In genomic region chr7:123771846-123772245, GRCh38 we compare ENCODE assay signal across 35 cellular contexts.
"Had no signal": no experiment of that assay in that cellular context is flagged by ENCODE, and none has a peak within 500 bp of the region (broad histone marks: within the 10 kb centered on the region; RNA-seq: fewer than 3 reads in every experiment).

No MANE protein-coding gene starts in this region.

- H3K27ac Mint-ChIP-seq: activated CD4-positive, alpha-beta memory T cell treated with anti-CD3 and anti-CD28 coated beads for 36 hours; activated CD4-positive, alpha-beta T cell treated with anti-CD3 and anti-CD28 coated beads for 36 hours; activated CD4-positive, alpha-beta T cell treated with anti-CD3 and anti-CD28 coated beads, Interleukin-2, amount 10 ng/mL, durations not matched to agents 24 days and 14 days; activated CD8-positive, alpha-beta memory T cell treated with anti-CD3 and anti-CD28 coated beads, Interleukin-2, amount 10 ng/mL, durations not matched to agents 7 days and 5 days; activated CD8-positive, alpha-beta T cell treated with anti-CD3 and anti-CD28 coated beads, Interleukin-2, amount 10 ng/mL, durations not matched to agents 7 days and 5 days; activated naive CD4-positive, alpha-beta T cell treated with anti-CD3 and anti-CD28 coated beads for 36 hours; activated naive CD4-positive, alpha-beta T cell treated with anti-CD3 and anti-CD28 coated beads, Interleukin-2, amount 50 U/mL, for 24 hours; activated naive CD8-positive, alpha-beta T cell treated with anti-CD3 and anti-CD28 coated beads for 36 hours; activated naive CD8-positive, alpha-beta T cell treated with anti-CD3 and anti-CD28 coated beads, Interleukin-2, amount 50 U/mL, for 24 hours; activated T-helper 1 cell treated with anti-CD3 and anti-CD28 coated beads, Interleukin-12 subunit alpha, Interleukin-12 subunit beta, Interleukin-2, Interleukin-4 antibody, amounts not matched to agents 30 ng/mL and 10 ng/mL and 1 ng/mL, durations not matched to agents 14 hours and 24 hours and 36 hours; activated T-helper 2 cell treated with anti-CD3 and anti-CD28 coated beads, Interferon-gamma antibody, Interleukin-2, Interleukin-4, amounts not matched to agents 10 μg/mL and 5 μg/mL and 100 μg/mL, durations not matched to agents 14 hours and 24 hours and 36 hours; T-helper 1 cell treated with Interleukin-12 subunit alpha and Interleukin-12 subunit beta and Interleukin-4 antibody, amounts not matched to agents 30 μg/mL and 1 μg/mL, for 36 hours; T-helper 2 cell treated with Interferon-gamma antibody and Interleukin-4, amounts not matched to agents 5 μg/mL and 100 μg/mL, for 36 hours had no signal

- DNase-seq: activated CD4-positive, alpha-beta memory T cell treated with anti-CD3 and anti-CD28 coated beads for 36 hours; activated CD4-positive, alpha-beta T cell treated with anti-CD3 and anti-CD28 coated beads for 36 hours; activated CD4-positive, alpha-beta T cell treated with anti-CD3 and anti-CD28 coated beads, Interleukin-2, amount 10 ng/mL, durations not matched to agents 24 days and 14 days; activated CD4-positive, CD25-positive, alpha-beta regulatory T cell; activated CD4-positive, CD25-positive, alpha-beta regulatory T cell treated with anti-CD3 and anti-CD28 coated beads, Interleukin-2, amount 50 U/mL, for 72 hours; activated CD8-positive, alpha-beta memory T cell treated with anti-CD3 and anti-CD28 coated beads, Interleukin-2, amount 10 ng/mL, durations not matched to agents 7 days and 5 days; activated CD8-positive, alpha-beta memory T cell treated with anti-CD3 and anti-CD28 coated beads, Interleukin-2, amount 50 U/mL, for 4 hours; activated CD8-positive, alpha-beta T cell treated with anti-CD3 and anti-CD28 coated beads, Interleukin-2, amount 10 ng/mL, durations not matched to agents 7 days and 5 days; activated effector memory CD4-positive, alpha-beta T cell treated with anti-CD3 and anti-CD28 coated beads, Interleukin-2, amount 50 U/mL, for 16 hours; activated naive CD4-positive, alpha-beta T cell treated with anti-CD3 and anti-CD28 coated beads for 36 hours; activated naive CD8-positive, alpha-beta T cell treated with anti-CD3 and anti-CD28 coated beads for 36 hours; activated naive CD8-positive, alpha-beta T cell treated with anti-CD3 and anti-CD28 coated beads, Interleukin-2, amount 50 U/mL, for 24 hours; activated T-cell treated with anti-CD3 and anti-CD28 coated beads, Interleukin-2, amount 50 U/mL, for 1 hour; activated T-cell treated with anti-CD3 and anti-CD28 coated beads, Interleukin-2, amount 50 U/mL, for 48 hours; adrenal gland; amygdala; aorta; body of pancreas; caudate nucleus; cerebellar nuclear complex; colonic mucosa; effector CD8-positive, alpha-beta T cell; erythroblast; foreskin keratinocyte; gastrocnemius medialis; glutamatergic neuron; heart left ventricle; T1000; WERI-Rb-1 had no signal

- H3K36me3 ChIP-seq: adrenal gland, colonic mucosa, esophagus muscularis mucosa, gastrocnemius medialis, heart left ventricle, WERI-Rb-1 had no signal

- H3K9me3 Mint-ChIP-seq: activated CD4-positive, alpha-beta memory T cell treated with anti-CD3 and anti-CD28 coated beads for 36 hours; activated CD4-positive, alpha-beta T cell treated with anti-CD3 and anti-CD28 coated beads, Interleukin-2, amount 10 ng/mL, durations not matched to agents 24 days and 14 days; activated naive CD4-positive, alpha-beta T cell treated with anti-CD3 and anti-CD28 coated beads for 36 hours; activated naive CD4-positive, alpha-beta T cell treated with anti-CD3 and anti-CD28 coated beads, Interleukin-2, amount 50 U/mL, for 24 hours; activated naive CD8-positive, alpha-beta T cell treated with anti-CD3 and anti-CD28 coated beads for 36 hours; activated naive CD8-positive, alpha-beta T cell treated with anti-CD3 and anti-CD28 coated beads, Interleukin-2, amount 50 U/mL, for 24 hours; activated T-helper 1 cell treated with anti-CD3 and anti-CD28 coated beads, Interleukin-12 subunit alpha, Interleukin-12 subunit beta, Interleukin-2, Interleukin-4 antibody, amounts not matched to agents 30 ng/mL and 10 ng/mL and 1 ng/mL, durations not matched to agents 14 hours and 24 hours and 36 hours; activated T-helper 2 cell treated with anti-CD3 and anti-CD28 coated beads, Interferon-gamma antibody, Interleukin-2, Interleukin-4, amounts not matched to agents 10 μg/mL and 5 μg/mL and 100 μg/mL, durations not matched to agents 14 hours and 24 hours and 36 hours; T-helper 1 cell treated with Interleukin-12 subunit alpha and Interleukin-12 subunit beta and Interleukin-4 antibody, amounts not matched to agents 30 μg/mL and 1 μg/mL, for 36 hours; T-helper 2 cell treated with Interferon-gamma antibody and Interleukin-4, amounts not matched to agents 5 μg/mL and 100 μg/mL, for 36 hours had no signal

- H3K4me1 Mint-ChIP-seq: activated naive CD4-positive, alpha-beta T cell treated with anti-CD3 and anti-CD28 coated beads, Interleukin-2, amount 50 U/mL, for 24 hours had no signal

- H3K27me3 ChIP-seq: adrenal gland, body of pancreas, colonic mucosa, foreskin keratinocyte, gastrocnemius medialis, heart left ventricle had no signal

- ATAC-seq: activated CD4-positive, alpha-beta T cell treated with anti-CD3 and anti-CD28 coated beads for 36 hours; activated CD8-positive, alpha-beta memory T cell treated with anti-CD3 and anti-CD28 coated beads, Interleukin-2, amount 10 ng/mL, durations not matched to agents 7 days and 5 days; activated CD8-positive, alpha-beta T cell treated with anti-CD3 and anti-CD28 coated beads, Interleukin-2, amount 10 ng/mL, durations not matched to agents 7 days and 5 days; activated naive CD8-positive, alpha-beta T cell treated with anti-CD3 and anti-CD28 coated beads, Interleukin-2, amount 50 U/mL, for 24 hours; body of pancreas; foreskin keratinocyte; gastrocnemius medialis; heart left ventricle had no signal

- H3K27ac ChIP-seq: adrenal gland, body of pancreas, colonic mucosa, esophagus muscularis mucosa, gastrocnemius medialis, heart left ventricle, WERI-Rb-1 had no signal

- H3K4me1 ChIP-seq: colonic mucosa, esophagus muscularis mucosa, gastrocnemius medialis had no signal

- H3K36me3 Mint-ChIP-seq: activated CD4-positive, alpha-beta memory T cell treated with anti-CD3 and anti-CD28 coated beads for 36 hours; activated naive CD4-positive, alpha-beta T cell treated with anti-CD3 and anti-CD28 coated beads, Interleukin-2, amount 50 U/mL, for 24 hours; activated naive CD8-positive, alpha-beta T cell treated with anti-CD3 and anti-CD28 coated beads for 36 hours had no signal

- H3K4me3 ChIP-seq: adrenal gland, body of pancreas, colonic mucosa, esophagus muscularis mucosa, gastrocnemius medialis, heart left ventricle had no signal

- H3K9me3 ChIP-seq: adrenal gland, body of pancreas, colonic mucosa, esophagus muscularis mucosa, gastrocnemius medialis, heart left ventricle had no signal

- H3K4me3 Mint-ChIP-seq: activated CD4-positive, alpha-beta memory T cell treated with anti-CD3 and anti-CD28 coated beads for 36 hours; activated CD4-positive, alpha-beta T cell treated with anti-CD3 and anti-CD28 coated beads for 36 hours; activated CD4-positive, alpha-beta T cell treated with anti-CD3 and anti-CD28 coated beads, Interleukin-2, amount 10 ng/mL, durations not matched to agents 24 days and 14 days; activated CD8-positive, alpha-beta memory T cell treated with anti-CD3 and anti-CD28 coated beads, Interleukin-2, amount 10 ng/mL, durations not matched to agents 7 days and 5 days; activated CD8-positive, alpha-beta T cell treated with anti-CD3 and anti-CD28 coated beads, Interleukin-2, amount 10 ng/mL, durations not matched to agents 7 days and 5 days; activated naive CD4-positive, alpha-beta T cell treated with anti-CD3 and anti-CD28 coated beads for 36 hours; activated naive CD4-positive, alpha-beta T cell treated with anti-CD3 and anti-CD28 coated beads, Interleukin-2, amount 50 U/mL, for 24 hours; activated naive CD8-positive, alpha-beta T cell treated with anti-CD3 and anti-CD28 coated beads for 36 hours; activated naive CD8-positive, alpha-beta T cell treated with anti-CD3 and anti-CD28 coated beads, Interleukin-2, amount 50 U/mL, for 24 hours; activated T-helper 1 cell treated with anti-CD3 and anti-CD28 coated beads, Interleukin-12 subunit alpha, Interleukin-12 subunit beta, Interleukin-2, Interleukin-4 antibody, amounts not matched to agents 30 ng/mL and 10 ng/mL and 1 ng/mL, durations not matched to agents 14 hours and 24 hours and 36 hours; T-helper 1 cell treated with Interleukin-12 subunit alpha and Interleukin-12 subunit beta and Interleukin-4 antibody, amounts not matched to agents 30 μg/mL and 1 μg/mL, for 36 hours; T-helper 2 cell treated with Interferon-gamma antibody and Interleukin-4, amounts not matched to agents 5 μg/mL and 100 μg/mL, for 36 hours had no signal
